Comparison of ENCODE assay signal across 18 cellular contexts in genomic region chr19:10985502-10985901, GRCh38.
"Had no signal": no experiment of that assay in that cellular context is flagged by ENCODE, and none has a peak within 500 bp of the region (broad histone marks: within the 10 kb centered on the region; RNA-seq: fewer than 3 reads in every experiment).

No MANE protein-coding gene starts in this region.

- H3K9me3 ChIP-seq: colonic mucosa, heart left ventricle, sigmoid colon, suprapubic skin, thyroid gland had no signal

- H3K27ac ChIP-seq: colonic mucosa, heart left ventricle, sigmoid colon, skin epidermis, suprapubic skin, thyroid gland had no signal

- ATAC-seq: heart left ventricle; naive thymus-derived CD4-positive, alpha-beta T cell had no signal

- H3K27me3 Mint-ChIP-seq: naive thymus-derived CD4-positive, alpha-beta T cell; type B pancreatic cell had no signal

- H3K4me3 Mint-ChIP-seq: endodermal cell; naive thymus-derived CD4-positive, alpha-beta T cell; nephron progenitor cell; type B pancreatic cell had no signal

- H3K9me3 Mint-ChIP-seq: endodermal cell, nephron progenitor cell, type B pancreatic cell had no signal

- H3K4me1 ChIP-seq: colonic mucosa, sigmoid colon, suprapubic skin had no signal

- H3K27me3 ChIP-seq: colonic mucosa, heart left ventricle, sigmoid colon, suprapubic skin, thyroid gland had no signal

- H3K27ac Mint-ChIP-seq: endodermal cell; naive thymus-derived CD4-positive, alpha-beta T cell; nephron progenitor cell; type B pancreatic cell had no signal

- DNase-seq: colonic mucosa; dermis blood vessel endothelial cell; endodermal cell; foreskin melanocyte; heart left ventricle; hypothalamus; kidney glomerular epithelial cell; mammary epithelial cell; naive thymus-derived CD4-positive, alpha-beta T cell; nephron progenitor cell; sigmoid colon; stimulated activated CD4-positive, alpha-beta T cell treated with anti-CD3 and anti-CD28 coated beads, Interleukin-2, amount 100 ng/mL, for 24 hours; stimulated activated CD4-positive, alpha-beta T cell treated with anti-CD3 and anti-CD28 coated beads, Interleukin-4, amount 100 ng/mL, for 4 hours; stimulated activated naive CD4-positive, alpha-beta T cell; thyroid gland had no signal

- H3K4me3 ChIP-seq: colonic mucosa, heart left ventricle, sigmoid colon, skin epidermis, suprapubic skin, thyroid gland had no signal
